Comparison of ENCODE assay signal across 8 cellular contexts in genomic region chr1:28437924-28438699, GRCh38.
A peak's percentile ranks its signal among the peaks of the same experiment; 100 is the strongest.
DNase-seq lines count a peak whose midpoint lies in the region; ATAC-seq, FAIRE-seq and TF ChIP-seq lines count a peak whose summit lies in the region.

No MANE protein-coding gene starts in this region.

- H3K4me3 ChIP-seq in fibroblast of pulmonary artery (replicated peaks; ENCODE audit: low read depth, low read length): peak overlapping the region; percentile 20

- peak overlapping the region; percentile 31 to 88 (median 71) for H3K27ac Mint-ChIP-seq in nephron

- TF ChIP-seq CTCF in fibroblast of pulmonary artery (IDR thresholded peaks at IDR 0.05; ENCODE audit: low read length, missing control alignments): no peak
- no peak for TF ChIP-seq CTCF in nephron (IDR thresholded peaks at IDR 0.05; ENCODE audit: unreplicated experiment in 3 of 3)

- peaks cover 10% of the 10 kb centered on the region for H3K4me1 Mint-ChIP-seq in nephron

- H3K36me3 Mint-ChIP-seq in nephron (ENCODE audit: low read depth): peaks cover 11% of the 10 kb centered on the region

- no peaks in the 10 kb centered on the region for H3K9me3 Mint-ChIP-seq in nephron

- FAIRE-seq in TTC549 (lab: Jason Lieb, UNC): peak; percentile 77

- H3K4me3 Mint-ChIP-seq in nephron: peak overlapping the region; percentile 73 to 76 (median 74)

- peak in 2 of 3 experiments; percentile 3 to 14 for DNase-seq in NCI-H1417 (lab: John Stamatoyannopoulos, UW)
- DNase-seq in NCI-H1417 treated with DMSO at 0.1 percent for 48 hours (lab: John Stamatoyannopoulos, UW): no peak
- peak in 72 of 76 experiments; percentile 22 to 89 (median 68) for DNase-seq in HUDEP-2 (lab: John Stamatoyannopoulos, UW; ENCODE audit: unreplicated experiment in 76 of 76)
- peak; percentile 97 for DNase-seq in fibroblast of pulmonary artery (ENCODE audit: low read depth)
- no peak for DNase-seq in NCI-H2171 treated with DMSO at 0.1 percent for 48 hours (lab: John Stamatoyannopoulos, UW)

- H3K27me3 Mint-ChIP-seq in nephron (ENCODE audit: low read depth): no peaks in the 10 kb centered on the region

- ATAC-seq in HG02588 (IDR thresholded peaks at IDR 0.05; ENCODE audit: unreplicated experiment): no peak

Comparison
In these comparisons a context has a peak if more than half of its experiments do, and no peak if none do; other contexts are left out.
1. DNase-seq: peak in NCI-H1417 (2 of 3), HUDEP-2 (72 of 76) and fibroblast of pulmonary artery (single experiment); none in NCI-H1417 treated with DMSO at 0.1 percent for 48 hours (single experiment) and NCI-H2171 treated with DMSO at 0.1 percent for 48 hours (single experiment).